In genomic region chr6:113299526-113299925, GRCh38 we compare ENCODE assay signal across 23 cellular contexts.
DNase-seq lines count a peak whose midpoint lies in the region; ATAC-seq and TF ChIP-seq lines count a peak whose summit lies in the region.
"Had no signal": no experiment of that assay in that cellular context is flagged by ENCODE, and none has a peak within 500 bp of the region (broad histone marks: within the 10 kb centered on the region; RNA-seq: fewer than 3 reads in every experiment).

No MANE protein-coding gene starts in this region.

- H3K9me3 ChIP-seq in esophagus squamous epithelium: no peaks in the 10 kb centered on the region
- H3K9me3 ChIP-seq: Caco-2, left lung, pancreas had no signal

- H3K27me3 ChIP-seq in esophagus squamous epithelium: no peaks in the 10 kb centered on the region
- H3K27me3 ChIP-seq: left lung, pancreas had no signal

- no peaks in the 10 kb centered on the region for H3K36me3 ChIP-seq in esophagus squamous epithelium
- H3K36me3 ChIP-seq: left lung, pancreas had no signal

- intact Hi-C loops in esophagus squamous epithelium (cut with DNase I): no loop called here

- no peak for ATAC-seq in HG03095 (IDR thresholded peaks at IDR 0.05; ENCODE audit: unreplicated experiment)
- ATAC-seq: activated CD4-positive, alpha-beta T cell treated with anti-CD3 and anti-CD28 coated beads for 36 hours; activated CD8-positive, alpha-beta T cell treated with anti-CD3 and anti-CD28 coated beads, Interleukin-2, amount 10 ng/mL, durations not matched to agents 7 days and 5 days; GM12878; K562; left lung; pancreas; stimulated activated memory B cell treated with anti-CD40 and anti-IgM and Interleukin-4, amounts not matched to agents 10 μg/mL and 1 μg/mL and 100 μg/mL, for 72 hours had no signal

- DNase-seq in EL (peak; percentile 18), NCI-H1092 treated with DMSO at 0.1 percent for 48 hours (lab: John Stamatoyannopoulos, UW) (peak; percentile 12), NCI-H82 treated with DMSO at 0.1 percent for 48 hours (lab: John Stamatoyannopoulos, UW; ENCODE audit: unreplicated experiment) (peak; percentile 6), fibroblast of the aortic adventitia (ENCODE audit: low read depth) (peak; percentile 28), esophagus squamous epithelium (lab: John Stamatoyannopoulos, UW) (no peak)
- no peak for DNase-seq in activated CD8-positive, alpha-beta memory T cell treated with anti-CD3 and anti-CD28 coated beads for 24 hours
- DNase-seq: activated CD4-positive, alpha-beta T cell treated with anti-CD3 and anti-CD28 coated beads for 36 hours; activated CD8-positive, alpha-beta T cell treated with anti-CD3 and anti-CD28 coated beads, Interleukin-2, amount 10 ng/mL, durations not matched to agents 7 days and 5 days; activated T-cell treated with anti-CD3 and anti-CD28 coated beads for 4 hours; amniotic stem cell; Caco-2; glutamatergic neuron; left lung; mesenchymal stem cell; NCI-H1048; NCI-H526 treated with DMSO at 0.1 percent for 48 hours; pancreas; SHP77 treated with DMSO at 0.1 percent for 48 hours had no signal

- no peaks in the 10 kb centered on the region for H3K4me1 ChIP-seq in esophagus squamous epithelium
- H3K4me1 ChIP-seq: Caco-2, left lung, pancreas had no signal

- H3K4me3 ChIP-seq in fibroblast of the aortic adventitia (ENCODE audit: low read depth, low read length) (no peak overlapping the region), esophagus squamous epithelium (no peak overlapping the region)
- H3K4me3 ChIP-seq: GM12878, K562, left lung, pancreas had no signal

- TF ChIP-seq POLR2A in esophagus squamous epithelium (IDR thresholded peaks at IDR 0.05): no peak

- TF ChIP-seq CTCF in fibroblast of the aortic adventitia (IDR thresholded peaks at IDR 0.05; ENCODE audit: insufficient read depth, low read length) (no peak), esophagus squamous epithelium (IDR thresholded peaks at IDR 0.05) (no peak)

- no peak overlapping the region for H3K27ac ChIP-seq in esophagus squamous epithelium
- H3K27ac ChIP-seq: C4-2B, left lung, pancreas had no signal

Comparison
In these comparisons a context has a peak if more than half of its experiments do, and no peak if none do; other contexts are left out.
1. DNase-seq: peak in EL (single experiment), NCI-H1092 treated with DMSO at 0.1 percent for 48 hours (single experiment), NCI-H82 treated with DMSO at 0.1 percent for 48 hours (single experiment) and fibroblast of the aortic adventitia (single experiment); none in esophagus squamous epithelium (single experiment) and activated CD8-positive, alpha-beta memory T cell treated with anti-CD3 and anti-CD28 coated beads for 24 hours (single experiment).